9 cellular contexts compared by ENCODE assay signal in the genomic region with DNA sequence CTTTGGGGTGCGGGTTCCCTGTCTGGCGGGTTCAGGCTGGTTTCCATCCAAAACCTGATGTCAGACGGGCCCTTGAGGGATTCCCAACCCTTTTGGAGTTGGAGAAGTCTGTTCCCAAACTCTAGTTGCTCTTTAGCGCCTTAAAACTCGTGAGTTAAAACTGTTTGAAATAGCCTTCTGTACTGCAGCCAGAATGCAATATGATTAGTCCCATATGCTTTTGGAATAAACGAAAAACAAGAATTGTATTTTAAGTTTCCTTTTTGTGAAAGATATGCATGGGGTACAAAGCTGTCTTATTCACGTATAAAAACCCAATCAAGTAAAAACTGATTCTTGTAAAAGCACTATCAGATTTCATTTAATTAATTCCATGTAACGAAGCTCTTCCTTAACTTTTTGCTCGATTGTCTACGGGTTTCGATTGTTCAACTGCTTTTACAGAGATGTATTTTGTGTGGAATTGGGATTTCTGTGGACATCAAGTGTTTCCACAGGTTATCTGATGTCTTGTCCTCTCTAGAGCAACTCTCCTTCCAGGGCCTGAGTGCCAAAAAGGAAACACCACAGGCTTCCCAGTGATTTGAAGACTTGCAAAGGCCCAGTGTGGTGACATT. TPM values are rescaled to one million over a fixed set of nuclear protein-coding genes. Genes with fewer than 3 reads are reported as not detected.
A peak's percentile ranks its signal among the peaks of the same experiment; 100 is the strongest.
DNase-seq lines count a peak whose midpoint lies in the region; ATAC-seq and TF ChIP-seq lines count a peak whose summit lies in the region.
"Had no signal": no experiment of that assay in that cellular context is flagged by ENCODE, and none has a peak within 500 bp of the region (broad histone marks: within the 10 kb centered on the region; RNA-seq: fewer than 3 reads in every experiment).

No MANE protein-coding gene starts in this region.

- peaks cover 2 to 66% (median 38%) of the 10 kb centered on the region in 9 donors for H3K4me1 ChIP-seq in heart right ventricle
- peaks cover 3 to 7% of the 10 kb centered on the region in 2 donors for H3K4me1 ChIP-seq in mucosa of rectum (ENCODE audit: control insufficient read depth in 2 of 2, insufficient read depth in 2 of 2, low read length in 2 of 2)
- no peaks in the 10 kb centered on the region for H3K4me1 ChIP-seq in aorta (ENCODE audit: control insufficient read depth in 1 of 2, insufficient read depth in 2 of 2, low read length in 2 of 2)

- H3K4me3 ChIP-seq in heart right ventricle (peak overlapping the region; percentile 38 to 74 (median 66)), mucosa of rectum (ENCODE audit: low read length in 2 of 2) (peak overlapping the region; percentile 33 to 59), aorta (ENCODE audit: low read length in 2 of 2) (peak overlapping the region; percentile 54 to 83)

- peak in 1 of 8 donors; percentile 8 for ATAC-seq in heart right ventricle
- no peak for ATAC-seq in Right ventricle myocardium superior (ENCODE audit: poor library complexity)
- no peak for ATAC-seq in aorta (ENCODE audit: low FRiP score)
- ATAC-seq in GM19328 (IDR thresholded peaks at IDR 0.05; ENCODE audit: unreplicated experiment), result no peak

- no peak for TF ChIP-seq CTCF in heart right ventricle (IDR thresholded peaks at IDR 0.05)

- DNase-seq in heart right ventricle (no peak), Right ventricle myocardium superior (no peak), cerebellar cortex (ENCODE audit: low spot score) (peak; percentile 20), aorta (no peak), SW 1271 (lab: John Stamatoyannopoulos, UW) (no peak), NCI-H748 treated with DMSO at 0.1 percent for 48 hours (lab: John Stamatoyannopoulos, UW) (no peak)

- intact Hi-C loops in heart right ventricle (cut with DNase I) (loop anchor here in 5 of 10 donors (5.0 kb wide), 4 partner anchors 36 to 101 kb away; no protein-coding TSS in a partner anchor), Right ventricle myocardium superior (cut with DNase I) (loop anchor here (2.0 to 5.0 kb wide), 2 partner anchors 32 to 91 kb away; no protein-coding TSS in a partner anchor), aorta (cut with DNase I) (loop anchor here in 1 of 2 donors (5.0 kb wide), 1 partner anchor 91 kb away; no protein-coding TSS in a partner anchor)

- H3K36me3 ChIP-seq in heart right ventricle, result no peaks in the 10 kb centered on the region
- H3K36me3 ChIP-seq in mucosa of rectum (ENCODE audit: control insufficient read depth in 2 of 2, insufficient read depth in 2 of 2, low read length in 2 of 2), result no peaks in the 10 kb centered on the region
- no peaks in the 10 kb centered on the region for H3K36me3 ChIP-seq in aorta (ENCODE audit: control insufficient read depth in 1 of 2, insufficient read depth in 2 of 2, low read length in 1 of 2)

- H3K9ac ChIP-seq in mucosa of rectum (ENCODE audit: low read depth in 1 of 2, low read length in 2 of 2), result no peak overlapping the region

- peaks cover 0 to 56% (median 0%) of the 10 kb centered on the region in 7 donors for H3K27me3 ChIP-seq in heart right ventricle
- no peaks in the 10 kb centered on the region for H3K27me3 ChIP-seq in mucosa of rectum (ENCODE audit: control insufficient read depth in 2 of 2, insufficient read depth in 2 of 2, low read length in 2 of 2)
- no peaks in the 10 kb centered on the region for H3K27me3 ChIP-seq in aorta (ENCODE audit: control insufficient read depth in 1 of 2, insufficient read depth in 2 of 2, low read length in 1 of 2)

- H3K9me3 ChIP-seq in heart right ventricle (no peaks in the 10 kb centered on the region), mucosa of rectum (ENCODE audit: control insufficient read depth in 2 of 2, low read length in 2 of 2) (no peaks in the 10 kb centered on the region), aorta (ENCODE audit: control insufficient read depth, low read length) (no peaks in the 10 kb centered on the region)

- 9 to 13% methylated on average over 11 of the region's 11 CpGs for WGBS in heart right ventricle, 2 donors
- 12 to 35% methylated on average over 11 of the region's 11 CpGs for WGBS in aorta, 2 donors

- H3K27ac ChIP-seq in heart right ventricle (peak overlapping the region; percentile 86 to 97 (median 94)), mucosa of rectum (ENCODE audit: low read depth in 2 of 2, low read length in 2 of 2) (peak overlapping the region; percentile 57 to 63), aorta (ENCODE audit: low read depth in 1 of 2, low read length in 2 of 2) (peak overlapping the region in 1 of 2 donors; percentile 98)

RNA-seq across cellular contexts. Expression of a gene that starts 49.5 kb away (rescaled TPM):
- total RNA-seq in heart right ventricle, result not detected
- polyA plus RNA-seq in heart right ventricle, result not detected
- not detected for total RNA-seq in Right ventricle myocardium superior
- total RNA-seq in aorta, result under 1 TPM in 1 of 2 donors, not detected in 1; 0.36 TPM
- polyA plus RNA-seq in aorta, result not detected
- total RNA-seq: HT1080 had no signal
